Comparison of ENCODE assay signal across 7 cellular contexts in genomic region chr2:8682719-8683667, GRCh38. TPM values are rescaled to one million over a fixed set of nuclear protein-coding genes. Genes with fewer than 3 reads are reported as not detected.
DNase-seq lines count a peak whose midpoint lies in the region; TF ChIP-seq lines count a peak whose summit lies in the region.

No MANE protein-coding gene starts in this region.

- peak; percentile 33 for DNase-seq in GM10266 (ENCODE audit: extremely low spot score)
- peak; percentile 43 for DNase-seq in NCI-H2227 treated with DMSO at 0.1 percent for 48 hours (lab: John Stamatoyannopoulos, UW)
- DNase-seq in activated CD4-positive, alpha-beta memory T cell treated with anti-CD3 and anti-CD28 coated beads for 36 hours, result peak; percentile 58
- peak; percentile 55 for DNase-seq in endodermal cell
- DNase-seq in mucosa of gallbladder (ENCODE audit: low spot score), result peak; percentile 46
- peak; percentile 60 to 62 for DNase-seq in thyroid gland
- no peak for DNase-seq in cortex of kidney (lab: John Stamatoyannopoulos, UW)

- H3K4me1 ChIP-seq in endodermal cell (ENCODE audit: control insufficient read depth, insufficient read depth, low read length), result peaks cover 8% of the 10 kb centered on the region
- H3K4me1 ChIP-seq in thyroid gland, result peaks cover 13 to 19% of the 10 kb centered on the region in 2 donors

- H3K4me3 ChIP-seq in endodermal cell (ENCODE audit: low read length) (peak overlapping the region; percentile 89), thyroid gland (replicated peaks in 1 of 3) (peak overlapping the region; percentile 39 to 99 (median 73))

- POLR2A ChIA-PET in activated CD4-positive, alpha-beta memory T cell treated with anti-CD3 and anti-CD28 coated beads for 36 hours (lab: Charles Lee), result interaction anchor here (0.6 to 6.5 kb wide), 19 partner anchors 17 to 956 kb away, joined by 3 to 124 read pairs (median 6); no protein-coding TSS in a partner anchor

- H3K36me3 ChIP-seq in endodermal cell (ENCODE audit: control insufficient read depth, insufficient read depth, low read length), result no peaks in the 10 kb centered on the region
- no peaks in the 10 kb centered on the region for H3K36me3 ChIP-seq in thyroid gland

- H3K9me3 ChIP-seq in endodermal cell (ENCODE audit: control insufficient read depth, low read length) (no peaks in the 10 kb centered on the region), thyroid gland (no peaks in the 10 kb centered on the region)

- TF ChIP-seq CTCF in GM10266 (IDR thresholded peaks at IDR 0.05; ENCODE audit: control insufficient read depth, insufficient read depth, low read depth, missing control alignments), result no peak
- TF ChIP-seq CTCF in endodermal cell (conservative IDR thresholded peaks at IDR 0.05), result no peak
- TF ChIP-seq CTCF in thyroid gland (IDR thresholded peaks at IDR 0.05), result peak in 1 of 6 experiments; percentile 29

- peaks cover 7% of the 10 kb centered on the region for H3K27me3 Mint-ChIP-seq in activated CD4-positive, alpha-beta memory T cell treated with anti-CD3 and anti-CD28 coated beads for 36 hours
- no peaks in the 10 kb centered on the region for H3K27me3 Mint-ChIP-seq in endodermal cell (ENCODE audit: insufficient read depth)

- H3K9ac ChIP-seq in endodermal cell (ENCODE audit: extremely low read depth, low read length, poor library complexity, severe bottlenecking), result peak overlapping the region; percentile 54

- H3K27me3 ChIP-seq in endodermal cell (ENCODE audit: control insufficient read depth, insufficient read depth, low read length, poor library complexity, severe bottlenecking), result no peaks in the 10 kb centered on the region
- no peaks in the 10 kb centered on the region for H3K27me3 ChIP-seq in thyroid gland

- H3K27ac Mint-ChIP-seq in activated CD4-positive, alpha-beta memory T cell treated with anti-CD3 and anti-CD28 coated beads for 36 hours, result peak overlapping the region; percentile 94
- H3K27ac Mint-ChIP-seq in endodermal cell, result peak overlapping the region; percentile 97

- WGBS in endodermal cell (ENCODE audit: insufficient coverage in 1 of 2, insufficient read length in 1 of 2), 2 experiments, result 1 to 2% methylated on average over 14 to 30 of the region's 30 CpGs
- WGBS in thyroid gland, 2 donors, result 0% methylated on average over 30 of the region's 30 CpGs

- H3K4me1 Mint-ChIP-seq in activated CD4-positive, alpha-beta memory T cell treated with anti-CD3 and anti-CD28 coated beads for 36 hours (ENCODE audit: low read depth), result peaks cover 26% of the 10 kb centered on the region
- H3K4me1 Mint-ChIP-seq in endodermal cell, result peaks cover 13% of the 10 kb centered on the region

- CTCF ChIA-PET in activated CD4-positive, alpha-beta memory T cell treated with anti-CD3 and anti-CD28 coated beads for 36 hours (lab: Charles Lee), result interaction anchor here (1.6 to 5.1 kb wide), 3 partner anchors 10 to 1255 kb away, joined by 5 to 38 read pairs (median 14); no protein-coding TSS in a partner anchor

- intact Hi-C loops in activated CD4-positive, alpha-beta memory T cell treated with anti-CD3 and anti-CD28 coated beads for 36 hours (cut with micrococcal nuclease), result loop anchor here (5.0 to 10.0 kb wide), 6 partner anchors 348 to 1108 kb away; no protein-coding TSS in a partner anchor
- intact Hi-C loops in thyroid gland (cut with DNase I), result no loop called here

- H3K27ac ChIP-seq in endodermal cell (ENCODE audit: low read depth, low read length) (peak overlapping the region; percentile 73), thyroid gland (peak overlapping the region; percentile 88 to 91 (median 90))

- no peaks in the 10 kb centered on the region for H3K9me3 Mint-ChIP-seq in activated CD4-positive, alpha-beta memory T cell treated with anti-CD3 and anti-CD28 coated beads for 36 hours
- H3K9me3 Mint-ChIP-seq in endodermal cell, result no peaks in the 10 kb centered on the region

- peak overlapping the region; percentile 98 for H3K4me3 Mint-ChIP-seq in activated CD4-positive, alpha-beta memory T cell treated with anti-CD3 and anti-CD28 coated beads for 36 hours
- peak overlapping the region; percentile 100 for H3K4me3 Mint-ChIP-seq in endodermal cell

- peaks cover 28% of the 10 kb centered on the region for H3K36me3 Mint-ChIP-seq in activated CD4-positive, alpha-beta memory T cell treated with anti-CD3 and anti-CD28 coated beads for 36 hours
- peaks cover 16% of the 10 kb centered on the region for H3K36me3 Mint-ChIP-seq in endodermal cell (ENCODE audit: low read depth)

- peak in 1 of 2 donors; percentile 50 for TF ChIP-seq POLR2A in thyroid gland (IDR thresholded peaks at IDR 0.05)

RNA-seq across cellular contexts. Expression of gene ID2, which starts 1.1 kb away (rescaled TPM):
- total RNA-seq in activated CD4-positive, alpha-beta memory T cell treated with anti-CD3 and anti-CD28 coated beads for 36 hours, result 100 to 1,000 TPM; 182 to 193 TPM
- total RNA-seq in endodermal cell, result 10 to 100 TPM; 83.5 to 91.2 TPM
- 408 TPM for polyA plus RNA-seq in endodermal cell (2013, experiment 1 of 2)
- 340 TPM for polyA plus RNA-seq in endodermal cell (2013, experiment 2 of 2)
- total RNA-seq in mucosa of gallbladder, result 208 TPM
- 100 to 1,000 TPM; 226 to 298 (median 247) TPM for total RNA-seq in thyroid gland
